34 cellular contexts compared by ENCODE assay signal in the genomic region with DNA sequence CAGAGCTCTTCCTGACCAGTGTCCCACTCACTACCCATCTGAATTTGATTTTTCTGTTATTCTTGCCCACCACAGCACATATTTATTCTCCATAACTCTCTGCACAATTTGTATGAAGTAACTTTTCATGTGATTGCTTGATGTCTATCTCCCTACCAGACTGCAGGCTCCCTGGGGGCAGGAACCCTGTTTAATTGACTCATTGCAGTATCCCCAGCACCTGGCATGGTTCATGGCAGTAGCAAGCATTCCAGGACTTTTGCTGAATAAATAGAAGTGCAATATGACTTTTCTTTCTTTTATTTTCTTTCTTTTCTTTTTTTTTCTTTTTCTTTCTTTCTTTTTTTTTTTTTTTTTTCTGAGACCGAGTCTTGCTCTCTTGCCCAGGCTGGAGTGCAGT.
"Had no signal": no experiment of that assay in that cellular context is flagged by ENCODE, and none has a peak within 500 bp of the region (broad histone marks: within the 10 kb centered on the region; RNA-seq: fewer than 3 reads in every experiment).

No MANE protein-coding gene starts in this region.

- DNase-seq: Karpas-422, Kasumi-1, MM.1S, MV-4-11, NCI-H1048, NCI-H1092, NCI-H1092 treated with DMSO at 0.1 percent for 48 hours, NCI-H1105, NCI-H1105 treated with DMSO at 0.1 percent for 48 hours, NCI-H1417, NCI-H1417 treated with DMSO at 0.1 percent for 48 hours, NCI-H1436, NCI-H1436 treated with DMSO at 0.1 percent for 48 hours, NCI-H146, NCI-H1694, NCI-H1694 treated with DMSO at 0.1 percent for 48 hours, NCI-H187, NCI-H187 treated with DMSO at 0.1 percent for 48 hours, NCI-H1930, NCI-H2029, NCI-H2029 treated with DMSO at 0.1 percent for 48 hours, NCI-H2081, NCI-H2081 treated with DMSO at 0.1 percent for 48 hours, NCI-H2107, NCI-H2171, NCI-H2171 treated with DMSO at 0.1 percent for 48 hours, NCI-H2227 treated with DMSO at 0.1 percent for 48 hours, NCI-H226, NCI-H345, NCI-H446, NCI-H446 treated with DMSO at 0.1 percent for 48 hours, NCI-H510A, NCI-H510A treated with DMSO at 0.1 percent for 48 hours, NCI-H524 had no signal
